Comparison of ENCODE assay signal across 16 cellular contexts in genomic region chr2:208285853-208286252, GRCh38.
"Had no signal": no experiment of that assay in that cellular context is flagged by ENCODE, and none has a peak within 500 bp of the region (broad histone marks: within the 10 kb centered on the region; RNA-seq: fewer than 3 reads in every experiment).

No MANE protein-coding gene starts in this region.

- H3K27ac ChIP-seq: cardiac muscle cell, gastroesophageal sphincter, hepatocyte, parathyroid adenoma, tibial artery, uterus had no signal

- FAIRE-seq: astrocyte, colon, kidney, TTC549 had no signal

- H3K4me2 ChIP-seq: hepatocyte, smooth muscle cell had no signal

- H3K36me3 ChIP-seq: uterus had no signal

- H3K4me3 ChIP-seq: cardiac muscle cell, gastroesophageal sphincter, hepatocyte, smooth muscle cell, tibial artery, uterus had no signal

- H3K9me3 ChIP-seq: tibial artery, uterus had no signal

- H2AFZ ChIP-seq: hepatocyte, parathyroid adenoma had no signal

- H3K27me3 ChIP-seq: cardiac muscle cell, gastroesophageal sphincter, hepatocyte, tibial artery, uterus had no signal

- H3K9ac ChIP-seq: parathyroid adenoma had no signal

- DNase-seq: activated CD4-positive, alpha-beta memory T cell treated with anti-CD3 and anti-CD28 coated beads, Interleukin-2, amount 10 ng/mL, durations not matched to agents 7 days and 5 days; activated CD8-positive, alpha-beta memory T cell treated with anti-CD3 and anti-CD28 coated beads, Interleukin-2, amount 50 U/mL, for 4 hours; activated naive CD4-positive, alpha-beta T cell; effector CD4-positive, alpha-beta T cell; kidney; tibial artery; uterus had no signal

- ATAC-seq: gastroesophageal sphincter; stimulated activated effector memory CD8-positive, alpha-beta T cell treated with anti-CD3 and anti-CD28 coated beads, Interleukin-12 subunit alpha, Interleukin-12 subunit beta, amount 100 ng/mL, for 72 hours had no signal

- H3K4me1 ChIP-seq: parathyroid adenoma, tibial artery, uterus had no signal
